23 cellular contexts compared by ENCODE assay signal in genomic region chr6:142543576-142543975, GRCh38.
"Had no signal": no experiment of that assay in that cellular context is flagged by ENCODE, and none has a peak within 500 bp of the region (broad histone marks: within the 10 kb centered on the region; RNA-seq: fewer than 3 reads in every experiment).

No MANE protein-coding gene starts in this region.

- DNase-seq: activated CD4-positive, alpha-beta T cell treated with anti-CD3 and anti-CD28 coated beads, Interleukin-2, amount 10 ng/mL, durations not matched to agents 24 days and 14 days; activated CD8-positive, alpha-beta memory T cell treated with anti-CD3 and anti-CD28 coated beads, Interleukin-2, amount 10 ng/mL, durations not matched to agents 7 days and 5 days; activated CD8-positive, alpha-beta T cell treated with anti-CD3 and anti-CD28 coated beads for 36 hours; activated naive CD8-positive, alpha-beta T cell treated with anti-CD3 and anti-CD28 coated beads, Interleukin-2, amount 10 ng/mL, durations not matched to agents 7 days and 5 days; activated T-cell treated with anti-CD3 and anti-CD28 coated beads for 4 hours; amygdala; cerebellar nuclear complex; cortex of kidney; glutamatergic neuron; hippocampal formation; kidney glomerular epithelial cell; left lung; natural killer cell; small intestine; stimulated activated CD4-positive, alpha-beta T cell treated with anti-CD3 and anti-CD28 coated beads, Interleukin-2, amount 100 ng/mL, for 24 hours; stomach had no signal

- H3K4me3 Mint-ChIP-seq: activated CD4-positive, alpha-beta T cell treated with anti-CD3 and anti-CD28 coated beads, Interleukin-2, amount 10 ng/mL, durations not matched to agents 24 days and 14 days; activated CD8-positive, alpha-beta memory T cell treated with anti-CD3 and anti-CD28 coated beads, Interleukin-2, amount 10 ng/mL, durations not matched to agents 7 days and 5 days; activated CD8-positive, alpha-beta T cell treated with anti-CD3 and anti-CD28 coated beads for 36 hours; activated naive CD8-positive, alpha-beta T cell treated with anti-CD3 and anti-CD28 coated beads, Interleukin-2, amount 10 ng/mL, durations not matched to agents 7 days and 5 days; natural killer cell; stimulated activated memory B cell treated with anti-CD40 and anti-IgM and Interleukin-4, amounts not matched to agents 10 μg/mL and 1 μg/mL and 100 μg/mL, for 72 hours had no signal

- H3K4me3 ChIP-seq: left lung, lung, stomach, suprapubic skin, tibial nerve had no signal

- H3K27ac Mint-ChIP-seq: activated CD4-positive, alpha-beta T cell treated with anti-CD3 and anti-CD28 coated beads, Interleukin-2, amount 10 ng/mL, durations not matched to agents 24 days and 14 days; activated CD8-positive, alpha-beta memory T cell treated with anti-CD3 and anti-CD28 coated beads, Interleukin-2, amount 10 ng/mL, durations not matched to agents 7 days and 5 days; activated CD8-positive, alpha-beta T cell treated with anti-CD3 and anti-CD28 coated beads for 36 hours; activated naive CD8-positive, alpha-beta T cell treated with anti-CD3 and anti-CD28 coated beads, Interleukin-2, amount 10 ng/mL, durations not matched to agents 7 days and 5 days; natural killer cell; stimulated activated memory B cell treated with anti-CD40 and anti-IgM and Interleukin-4, amounts not matched to agents 10 μg/mL and 1 μg/mL and 100 μg/mL, for 72 hours had no signal

- H3K9me3 ChIP-seq: left lung, stomach, suprapubic skin, tibial nerve had no signal

- H3K4me1 Mint-ChIP-seq: natural killer cell; stimulated activated memory B cell treated with anti-CD40 and anti-IgM and Interleukin-4, amounts not matched to agents 10 μg/mL and 1 μg/mL and 100 μg/mL, for 72 hours had no signal

- H3K27ac ChIP-seq: epithelial cell of prostate, left lung, stomach, suprapubic skin, tibial nerve, VCaP had no signal

- H3K27me3 ChIP-seq: left lung, stomach, suprapubic skin, tibial nerve had no signal

- H3K36me3 Mint-ChIP-seq: activated CD8-positive, alpha-beta memory T cell treated with anti-CD3 and anti-CD28 coated beads, Interleukin-2, amount 10 ng/mL, durations not matched to agents 7 days and 5 days; natural killer cell; stimulated activated memory B cell treated with anti-CD40 and anti-IgM and Interleukin-4, amounts not matched to agents 10 μg/mL and 1 μg/mL and 100 μg/mL, for 72 hours had no signal

- H3K27me3 Mint-ChIP-seq: activated CD4-positive, alpha-beta T cell treated with anti-CD3 and anti-CD28 coated beads, Interleukin-2, amount 10 ng/mL, durations not matched to agents 24 days and 14 days; activated CD8-positive, alpha-beta T cell treated with anti-CD3 and anti-CD28 coated beads for 36 hours; activated naive CD8-positive, alpha-beta T cell treated with anti-CD3 and anti-CD28 coated beads, Interleukin-2, amount 10 ng/mL, durations not matched to agents 7 days and 5 days had no signal

- ATAC-seq: activated CD4-positive, CD25-positive, alpha-beta regulatory T cell treated with anti-CD3 and anti-CD28 coated beads, Interleukin-2, amount 50 U/mL, for 24 hours; activated CD8-positive, alpha-beta memory T cell treated with anti-CD3 and anti-CD28 coated beads, Interleukin-2, amount 10 ng/mL, durations not matched to agents 7 days and 5 days; activated CD8-positive, alpha-beta T cell treated with anti-CD3 and anti-CD28 coated beads for 36 hours; natural killer cell; stimulated activated memory B cell treated with anti-CD40 and anti-IgM and Interleukin-4, amounts not matched to agents 10 μg/mL and 1 μg/mL and 100 μg/mL, for 72 hours had no signal

- H3K9me3 Mint-ChIP-seq: activated CD8-positive, alpha-beta T cell treated with anti-CD3 and anti-CD28 coated beads for 36 hours; natural killer cell; stimulated activated memory B cell treated with anti-CD40 and anti-IgM and Interleukin-4, amounts not matched to agents 10 μg/mL and 1 μg/mL and 100 μg/mL, for 72 hours had no signal

- H3K4me1 ChIP-seq: left lung, stomach, tibial nerve had no signal

- H3K36me3 ChIP-seq: left lung, stomach, suprapubic skin, tibial nerve had no signal
